In genomic region chr2:19021100-19021476, GRCh38 we compare ENCODE assay signal across 10 cellular contexts.
DNase-seq lines count a peak whose midpoint lies in the region; ATAC-seq and TF ChIP-seq lines count a peak whose summit lies in the region.
"Had no signal": no experiment of that assay in that cellular context is flagged by ENCODE, and none has a peak within 500 bp of the region (broad histone marks: within the 10 kb centered on the region; RNA-seq: fewer than 3 reads in every experiment).

No MANE protein-coding gene starts in this region.

- H2BK120ac ChIP-seq in mesenchymal stem cell (ENCODE audit: low read depth, low read length): no peak overlapping the region

- H3K9me3 ChIP-seq in MG63 (no peaks in the 10 kb centered on the region), mesenchymal stem cell (ENCODE audit: control insufficient read depth, low read length) (no peaks in the 10 kb centered on the region), tibial artery (no peaks in the 10 kb centered on the region)

- ATAC-seq in GM19455 (IDR thresholded peaks at IDR 0.05; ENCODE audit: unreplicated experiment): no peak
- ATAC-seq: GM23338 had no signal

- no peaks in the 10 kb centered on the region for H3K27me3 ChIP-seq in MG63
- H3K27me3 ChIP-seq in mesenchymal stem cell (ENCODE audit: control insufficient read depth in 1 of 2, insufficient read depth in 1 of 2, low read length in 2 of 2): no peaks in the 10 kb centered on the region
- no peaks in the 10 kb centered on the region for H3K27me3 ChIP-seq in tibial artery

- H3K4me2 ChIP-seq in mesenchymal stem cell (ENCODE audit: low read length, poor library complexity, severe bottlenecking): no peak overlapping the region
- H3K4me2 ChIP-seq: GM23338 had no signal

- H3K27ac ChIP-seq in epithelial cell of prostate: peak overlapping the region; percentile 22
- H3K27ac ChIP-seq in mesenchymal stem cell (ENCODE audit: low read length, poor library complexity, severe bottlenecking): peak overlapping the region; percentile 26
- peak overlapping the region in 1 of 2 donors; percentile 9 for H3K27ac ChIP-seq in tibial artery

- no peak overlapping the region for H3K4me3 ChIP-seq in MG63
- peak overlapping the region in 1 of 2 experiments; percentile 52 for H3K4me3 ChIP-seq in mesenchymal stem cell (ENCODE audit: insufficient read depth in 1 of 2, low read depth in 1 of 2, low read length in 2 of 2)
- H3K4me3 ChIP-seq in tibial artery: no peak overlapping the region
- H3K4me3 ChIP-seq: GM23338 had no signal

- H3K23ac ChIP-seq in mesenchymal stem cell (ENCODE audit: low read length in 2 of 2): no peak overlapping the region

- H2AK5ac ChIP-seq in mesenchymal stem cell (ENCODE audit: low read length, severe bottlenecking): no peak overlapping the region

- no peak overlapping the region for H3K14ac ChIP-seq in mesenchymal stem cell (ENCODE audit: low read length in 2 of 2)

- intact Hi-C loops in tibial artery (cut with DNase I; ENCODE audit: low total_unique reads): no loop called here

- H3K4me1 ChIP-seq in mesenchymal stem cell (ENCODE audit: control insufficient read depth, insufficient read depth, low read depth, low read length) (peaks cover 8% of the 10 kb centered on the region), tibial artery (peaks cover 0 to 15% (median 3%) of the 10 kb centered on the region in 4 donors)

- peak overlapping the region; percentile 82 for H3K9ac ChIP-seq in mesenchymal stem cell (ENCODE audit: low read length)

- no peaks in the 10 kb centered on the region for H3K79me1 ChIP-seq in mesenchymal stem cell (replicated peaks; ENCODE audit: low read length, poor library complexity, severe bottlenecking)

- H2BK15ac ChIP-seq in mesenchymal stem cell (ENCODE audit: low read depth, poor library complexity, severe bottlenecking): no peak overlapping the region

- TF ChIP-seq CTCF in tibial artery (IDR thresholded peaks at IDR 0.05): no peak

- H4K8ac ChIP-seq in mesenchymal stem cell (ENCODE audit: low read length): peak overlapping the region; percentile 4

- H2BK12ac ChIP-seq in mesenchymal stem cell (ENCODE audit: low read length in 2 of 2): no peak overlapping the region

- no peak overlapping the region for H2AFZ ChIP-seq in mesenchymal stem cell (ENCODE audit: low read depth, low read length)
- H2AFZ ChIP-seq: GM23338 had no signal

- H2BK5ac ChIP-seq in mesenchymal stem cell (ENCODE audit: low read depth, low read length, poor library complexity, severe bottlenecking): no peak overlapping the region

- whole genome bisulfite sequencing in mesenchymal stem cell: 20% methylated on average over 4 of the region's 4 CpGs

- H3K4ac ChIP-seq in mesenchymal stem cell (ENCODE audit: low read depth in 1 of 2, low read length in 2 of 2): no peak overlapping the region

- H3K36me3 ChIP-seq in MG63 (no peaks in the 10 kb centered on the region), mesenchymal stem cell (ENCODE audit: control insufficient read depth in 1 of 2, insufficient read depth in 2 of 2, low read depth in 1 of 2, low read length in 2 of 2) (no peaks in the 10 kb centered on the region), tibial artery (no peaks in the 10 kb centered on the region)

- no peak overlapping the region for H4K91ac ChIP-seq in mesenchymal stem cell (ENCODE audit: low read length)

- DNase-seq in AG08396 (ENCODE audit: low spot score) (peak; percentile 79), MG63 (peak; percentile 59), epithelial cell of prostate (ENCODE audit: low read depth, low spot score) (no peak), mesenchymal stem cell (peak; percentile 76), tibial artery (no peak), NCI-H1694 (lab: John Stamatoyannopoulos, UW) (no peak), NCI-H2081 treated with DMSO at 0.1 percent for 48 hours (lab: John Stamatoyannopoulos, UW) (no peak)
- DNase-seq: NCI-H82 had no signal

- no peak overlapping the region for H3K18ac ChIP-seq in mesenchymal stem cell (ENCODE audit: low read depth in 1 of 2, low read length in 2 of 2)

Comparison
In these comparisons a context has a peak if more than half of its experiments do, and no peak if none do; other contexts are left out.
1. DNase-seq: peak in AG08396 (single experiment), MG63 (single experiment) and mesenchymal stem cell (single experiment); none in epithelial cell of prostate (single experiment), tibial artery (0 of 2), NCI-H1694 (single experiment) and NCI-H2081 treated with DMSO at 0.1 percent for 48 hours (single experiment).